Comparison of ENCODE assay signal across 8 cellular contexts in genomic region chr3:197554562-197555280, GRCh38. TPM values are rescaled to one million over a fixed set of nuclear protein-coding genes. Genes with fewer than 3 reads are reported as not detected.
DNase-seq lines count a peak whose midpoint lies in the region; ATAC-seq, FAIRE-seq and TF ChIP-seq lines count a peak whose summit lies in the region.

No MANE protein-coding gene starts in this region.

- H3K27ac Mint-ChIP-seq in CD14-positive monocyte, result peak overlapping the region; percentile 94 to 98 (median 95)

- H3K4me3 ChIP-seq in HepG2 (replicated peaks in 1 of 3; ENCODE audit: insufficient read depth in 1 of 3, low read depth in 2 of 3, low read length in 3 of 3), result no peak overlapping the region

- 94% methylated on average over 46 of the region's 60 CpGs for WGBS in HepG2 (ENCODE audit: low lambda C conversion rate)

- in situ Hi-C loops in HepG2 (cut with HindIII; ENCODE audit: extremely low pct_ligation_motif_present, low pct_unique_long_range_greater_than_20kb), result no loop called here

- H3K4me1 ChIP-seq in HepG2 (ENCODE audit: insufficient read depth, low read length), result peaks cover 25% of the 10 kb centered on the region

- TF ChIP-seq RAD21 in HepG2 (CRISPR knock-in tag; IDR thresholded peaks at IDR 0.05), result no peak

- H3K36me3 ChIP-seq in HepG2 (replicated peaks in 1 of 2; ENCODE audit: control insufficient read depth in 1 of 2, insufficient read depth in 2 of 2, low read length in 2 of 2), result no peaks in the 10 kb centered on the region; a peak in 2 of 5 replicates

- no peak overlapping the region for H3K9ac ChIP-seq in HepG2 (ENCODE audit: insufficient read depth, low read depth, low read length)

- TF ChIP-seq POLR2A in HepG2 (IDR thresholded peaks at IDR 0.05; ENCODE audit: insufficient read depth in 1 of 2, low read depth in 2 of 2, low read length in 2 of 2), result no peak

- H3K27ac ChIP-seq in HepG2 (ENCODE audit: extremely low read length, insufficient read depth, low read length), result no peak overlapping the region

- peaks cover 21% of the 10 kb centered on the region for H3K4me1 Mint-ChIP-seq in CD14-positive monocyte

- CTCF ChIA-PET in HepG2 (lab: Yijun Ruan, JAX; ENCODE audit: low intra/inter-chr PET ratio, low total read pairs), result no interaction called here

- POLR2A ChIA-PET in HepG2 (lab: Yijun Ruan, JAX), result no interaction called here

- intact Hi-C loops in CD14-positive monocyte (cut with micrococcal nuclease), result no loop called here
- intact Hi-C loops in HepG2 (cut with micrococcal nuclease; ENCODE audit: unreplicated experiment), result loop anchor here (5.0 kb wide), 1 partner anchor 38 kb away; no protein-coding TSS in a partner anchor

- DNase-seq in CD14-positive monocyte (ENCODE audit: low spot score), result peak; percentile 91
- DNase-seq in NCI-H69 (lab: John Stamatoyannopoulos, UW), result peak; percentile 99
- DNase-seq in activated CD4-positive, alpha-beta T cell treated with anti-CD3 and anti-CD28 coated beads, Interleukin-2, amount 50 U/mL, for 24 hours (ENCODE audit: low read depth in 1 of 2, low spot score in 1 of 2), result peak; percentile 76 to 88
- peak; percentile 97 for DNase-seq in dermis blood vessel endothelial cell
- DNase-seq in HepG2 (ENCODE audit: low spot score), result no peak
- DNase-seq in stimulated activated CD4-positive, alpha-beta T cell treated with anti-CD3 and anti-CD28 coated beads, Interleukin-2, amount 100 ng/mL, for 48 hours, result peak; percentile 89 to 90

- no peak for FAIRE-seq in HepG2 (lab: Jason Lieb, UNC)

- no peak overlapping the region for H3K4me2 ChIP-seq in HepG2 (ENCODE audit: low read depth, low read length)

- ATAC-seq in GM19351 (IDR thresholded peaks at IDR 0.05; ENCODE audit: unreplicated experiment) (peak; percentile 95), HG03520 (IDR thresholded peaks at IDR 0.05; ENCODE audit: unreplicated experiment) (peak; percentile 97), HepG2 (peak; percentile 7; the same call in 2 of the 3 replicates)

- H3K9me3 Mint-ChIP-seq in CD14-positive monocyte, result peaks cover 0 to 4% (median 0%) of the 10 kb centered on the region in 7 donors

- TF ChIP-seq EP300 in HepG2 (IDR thresholded peaks at IDR 0.05; ENCODE audit: low read depth in 2 of 2, low read length in 2 of 2), result no peak
- TF ChIP-seq EP300 in HepG2 (CRISPR knock-in tag; IDR thresholded peaks at IDR 0.05; ENCODE audit: borderline replicate concordance), result no peak

- H4K20me1 ChIP-seq in HepG2 (ENCODE audit: insufficient read depth, low read length), result no peaks in the 10 kb centered on the region

- BruUV-seq in HepG2 (replicated peaks; lab: Mats Ljungman, UMichigan), result no TSS peak

- no peaks in the 10 kb centered on the region for H3K27me3 ChIP-seq in HepG2 (ENCODE audit: control insufficient read depth in 1 of 2, insufficient read depth in 2 of 2, low read length in 2 of 2)

- H3K27me3 Mint-ChIP-seq in CD14-positive monocyte (ENCODE audit: low read depth in 3 of 3), result peaks cover 9 to 24% (median 18%) of the 10 kb centered on the region in 3 donors

- H3K4me3 Mint-ChIP-seq in CD14-positive monocyte, result peak overlapping the region; percentile 88 to 93

- no peaks in the 10 kb centered on the region for H3K79me2 ChIP-seq in HepG2 (ENCODE audit: insufficient read depth, low read length)

- H3K9me3 ChIP-seq in HepG2 (ENCODE audit: low read length), result no peaks in the 10 kb centered on the region

- TF ChIP-seq CTCF in CD14-positive monocyte (IDR thresholded peaks at IDR 0.05) (peak; percentile 64), HepG2 (CRISPR knock-in tag; IDR thresholded peaks at IDR 0.05) (no peak)

- no peaks in the 10 kb centered on the region for H3K36me3 Mint-ChIP-seq in CD14-positive monocyte

- H2AFZ ChIP-seq in HepG2 (ENCODE audit: low read length), result no peak overlapping the region

TF ChIP-seq in HepG2, 621 proteins besides CTCF, POLR2A, EP300 and RAD21:
- TF ChIP-seq CERS6 (CRISPR knock-in tag; IDR thresholded peaks at IDR 0.05) (no peak), RBFOX2 (IDR thresholded peaks at IDR 0.05; ENCODE audit: low read depth, low read length) (peak; percentile 46; the same call in 1 of the 2 replicates), FOXK2 (IDR thresholded peaks at IDR 0.05) (no peak), MED8 (CRISPR knock-in tag; IDR thresholded peaks at IDR 0.05; ENCODE audit: insufficient replicate concordance) (no peak), ZFP36 (IDR thresholded peaks at IDR 0.05; ENCODE audit: borderline replicate concordance, low read depth, low read length, partially characterized antibody) (no peak), ZNF343 (CRISPR knock-in tag; IDR thresholded peaks at IDR 0.05) (no peak), AGO2 (optimal IDR thresholded peaks at IDR 0.05; ENCODE audit: low read depth, low read length) (peak; percentile 75), POLR2AphosphoS2 (IDR thresholded peaks at IDR 0.05; ENCODE audit: low read depth, low read length) (no peak), ZGPAT (CRISPR knock-in tag; IDR thresholded peaks at IDR 0.05) (no peak), PAF1 (CRISPR knock-in tag; IDR thresholded peaks at IDR 0.05) (peak; percentile 68; the same call in 1 of the 2 replicates)
- TF ChIP-seq, protein P1, sequence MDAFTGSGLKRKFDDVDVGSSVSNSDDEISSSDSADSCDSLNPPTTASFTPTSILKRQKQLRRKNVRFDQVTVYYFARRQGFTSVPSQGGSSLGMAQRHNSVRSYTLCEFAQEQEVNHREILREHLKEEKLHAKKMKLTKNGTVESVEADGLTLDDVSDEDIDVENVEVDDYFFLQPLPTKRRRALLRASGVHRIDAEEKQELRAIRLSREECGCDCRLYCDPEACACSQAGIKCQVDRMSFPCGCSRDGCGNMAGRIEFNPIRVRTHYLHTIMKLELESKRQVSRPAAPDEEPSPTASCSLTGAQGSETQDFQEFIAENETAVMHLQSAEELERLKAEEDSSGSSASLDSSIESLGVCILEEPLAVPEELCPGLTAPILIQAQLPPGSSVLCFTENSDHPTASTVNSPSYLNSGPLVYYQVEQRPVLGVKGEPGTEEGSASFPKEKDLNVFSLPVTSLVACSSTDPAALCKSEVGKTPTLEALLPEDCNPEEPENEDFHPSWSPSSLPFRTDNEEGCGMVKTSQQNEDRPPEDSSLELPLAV (CRISPR knock-in tag; conservative IDR thresholded peaks at IDR 0.05; ENCODE audit: low read depth), result no peak
TF ChIP-seq in HepG2: peak in this region for 3.

RNA-seq across cellular contexts. Expression of gene BDH1, which starts 1.0 kb away (rescaled TPM):
- 1 to 10 TPM; 2.8 to 5.3 TPM for polyA plus RNA-seq in CD14-positive monocyte
- 4.4 and 7.2 TPM in 2 replicates for total RNA-seq in dermis blood vessel endothelial cell
- total RNA-seq in HepG2 (2016; rRNA removed; fragmentation: Illumina TruSeq; extraction: Trizol), result 21.2 and 26.9 TPM in 2 replicates
- 3.3 and 3.6 TPM in 2 replicates for total RNA-seq in HepG2 (2016; cell fraction: cytosol; rRNA removed; fragmentation: Illumina TruSeq; extraction: Trizol; ENCODE audit: low read depth)
- 21.4 and 23.7 TPM in 2 replicates for total RNA-seq in HepG2 (2016; cell fraction: insoluble cytoplasmic fraction; rRNA removed; fragmentation: Illumina TruSeq; extraction: Trizol)
- 5.1 and 6.3 TPM in 2 replicates for total RNA-seq in HepG2 (2016; cell fraction: membrane; rRNA removed; fragmentation: Illumina TruSeq; extraction: Trizol)
- total RNA-seq in HepG2 (2016; cell fraction: nucleus; rRNA removed; fragmentation: Illumina TruSeq; extraction: Trizol), result 21.5 and 22.1 TPM in 2 replicates
- 71.9 and 88.5 TPM in 2 replicates for polyA plus RNA-seq in HepG2 (2011; rRNA removed)
- 48.3 and 55.2 TPM in 2 replicates for polyA plus RNA-seq in HepG2 (2011; cell fraction: cytosol; rRNA removed)
- 155 and 175 TPM in 2 replicates for polyA plus RNA-seq in HepG2 (2011; cell fraction: nucleus; rRNA removed)
- polyA plus RNA-seq in HepG2 (2012), result 58.0 and 95.2 TPM in 2 replicates
- polyA plus RNA-seq in HepG2 (2016; cell fraction: cytosol; fragmentation: Illumina TruSeq; extraction: Trizol; ENCODE audit: low read depth), result 3.2 and 4.0 TPM in 2 replicates
- polyA plus RNA-seq in HepG2 (2016; cell fraction: insoluble cytoplasmic fraction; fragmentation: Illumina TruSeq; extraction: Trizol; ENCODE audit: low read depth), result 25.8 and 27.9 TPM in 2 replicates
- 5.6 and 5.9 TPM in 2 replicates for polyA plus RNA-seq in HepG2 (2016; cell fraction: membrane; fragmentation: Illumina TruSeq; extraction: Trizol; ENCODE audit: low read depth)
- 56.0 and 59.9 TPM in 2 replicates for polyA plus RNA-seq in HepG2 (2016; cell fraction: nucleus; fragmentation: Illumina TruSeq; extraction: Trizol; ENCODE audit: insufficient read depth, low read depth)
- 7.9 and 48.3 TPM in 2 replicates for polyA minus RNA-seq in HepG2 (2011; rRNA and poly(A)+ RNA removed; ENCODE audit: low replicate concordance)
- polyA minus RNA-seq in HepG2 (2011; cell fraction: cytosol; rRNA and poly(A)+ RNA removed), result 15.6 and 18.9 TPM in 2 replicates
- polyA minus RNA-seq in HepG2 (2011; cell fraction: nucleus; rRNA and poly(A)+ RNA removed), result 54.7 and 82.6 TPM in 2 replicates

Comparison
In these comparisons a context has a peak if more than half of its experiments do, and no peak if none do; other contexts are left out.
1. ATAC-seq: peak in every context shown above with its lines; median percentile 97 in HG03520; 95 in GM19351; 7 in HepG2.